8 cellular contexts compared by ENCODE assay signal in genomic region chr11:86182976-86183584, GRCh38.
DNase-seq lines count a peak whose midpoint lies in the region; ATAC-seq and TF ChIP-seq lines count a peak whose summit lies in the region.

No MANE protein-coding gene starts in this region.

- no peak overlapping the region for H3K4me3 ChIP-seq in CD8-positive, alpha-beta T cell (ENCODE audit: low read depth, low read length)
- no peak overlapping the region for H3K4me3 ChIP-seq in naive thymus-derived CD4-positive, alpha-beta T cell (ENCODE audit: low read length)
- no peak overlapping the region for H3K4me3 ChIP-seq in brain microvascular endothelial cell (ENCODE audit: low read depth, low read length)

- peak; percentile 74 for ATAC-seq in CD8-positive, alpha-beta T cell
- ATAC-seq in GM19452 (IDR thresholded peaks at IDR 0.05; ENCODE audit: unreplicated experiment) = peak; percentile 78
- ATAC-seq in HG03520 (IDR thresholded peaks at IDR 0.05; ENCODE audit: unreplicated experiment) = peak; percentile 64
- ATAC-seq in naive thymus-derived CD4-positive, alpha-beta T cell = peak; percentile 72
- no peak for ATAC-seq in left cardiac atrium

- no peaks in the 10 kb centered on the region for H3K4me1 Mint-ChIP-seq in CD8-positive, alpha-beta T cell (ENCODE audit: low read depth)
- H3K4me1 Mint-ChIP-seq in activated CD4-positive, alpha-beta memory T cell treated with anti-CD3 and anti-CD28 coated beads for 36 hours (ENCODE audit: low read depth) = peaks cover 9% of the 10 kb centered on the region
- H3K4me1 Mint-ChIP-seq in naive thymus-derived CD4-positive, alpha-beta T cell = peaks cover 0 to 14% (median 0%) of the 10 kb centered on the region in 7 donors

- peak in 6 of 7 experiments; percentile 25 to 63 (median 48) for DNase-seq in CD8-positive, alpha-beta T cell
- peak; percentile 84 for DNase-seq in activated CD4-positive, alpha-beta memory T cell treated with anti-CD3 and anti-CD28 coated beads for 36 hours
- peak in 1 of 9 donors; percentile 57 for DNase-seq in naive thymus-derived CD4-positive, alpha-beta T cell
- DNase-seq in brain microvascular endothelial cell (no peak), left cardiac atrium (no peak), posterior vena cava (ENCODE audit: low spot score) (no peak)

- intact Hi-C loops in CD8-positive, alpha-beta T cell (cut with DNase I, micrococcal nuclease) = no loop called here
- intact Hi-C loops in activated CD4-positive, alpha-beta memory T cell treated with anti-CD3 and anti-CD28 coated beads for 36 hours (cut with micrococcal nuclease) = no loop called here
- intact Hi-C loops in naive thymus-derived CD4-positive, alpha-beta T cell (cut with micrococcal nuclease) = no loop called here
- intact Hi-C loops in left cardiac atrium (cut with DNase I) = no loop called here
- intact Hi-C loops in posterior vena cava (cut with DNase I) = loop anchor here in 1 of 2 donors (5.0 kb wide), 1 partner anchor 141 kb away; no protein-coding TSS in a partner anchor

- no peaks in the 10 kb centered on the region for H3K4me1 ChIP-seq in CD8-positive, alpha-beta T cell (ENCODE audit: insufficient read depth, low read length)
- H3K4me1 ChIP-seq in naive thymus-derived CD4-positive, alpha-beta T cell (ENCODE audit: control insufficient read depth in 2 of 2, insufficient read depth in 2 of 2, low read length in 2 of 2) = no peaks in the 10 kb centered on the region

- H3K36me3 Mint-ChIP-seq in CD8-positive, alpha-beta T cell = no peaks in the 10 kb centered on the region
- H3K36me3 Mint-ChIP-seq in activated CD4-positive, alpha-beta memory T cell treated with anti-CD3 and anti-CD28 coated beads for 36 hours = no peaks in the 10 kb centered on the region
- H3K36me3 Mint-ChIP-seq in naive thymus-derived CD4-positive, alpha-beta T cell = peaks cover 0 to 7% (median 0%) of the 10 kb centered on the region in 5 donors

- POLR2A ChIA-PET in CD8-positive, alpha-beta T cell (lab: Charles Lee) = interaction anchor here (0.8 kb wide), 1 partner anchor 121 kb away, joined by 3 read pairs; no protein-coding TSS in a partner anchor
- POLR2A ChIA-PET in activated CD4-positive, alpha-beta memory T cell treated with anti-CD3 and anti-CD28 coated beads for 36 hours (lab: Charles Lee) = interaction anchor here (0.6 to 1.4 kb wide), 6 partner anchors 9 to 116 kb away, joined by 3 to 5 read pairs (median 4); no protein-coding TSS in a partner anchor
- POLR2A ChIA-PET in naive thymus-derived CD4-positive, alpha-beta T cell (lab: Charles Lee) = no interaction called here

- no peak for TF ChIP-seq CTCF in CD8-positive, alpha-beta T cell (IDR thresholded peaks at IDR 0.05)
- TF ChIP-seq CTCF in brain microvascular endothelial cell (IDR thresholded peaks at IDR 0.05; ENCODE audit: low read depth, low read length, missing control alignments) = no peak

- H3K9me3 ChIP-seq in CD8-positive, alpha-beta T cell (ENCODE audit: low read length) = no peaks in the 10 kb centered on the region
- no peaks in the 10 kb centered on the region for H3K9me3 ChIP-seq in naive thymus-derived CD4-positive, alpha-beta T cell (ENCODE audit: control insufficient read depth in 2 of 3, low read length in 3 of 3)

- H3K36me3 ChIP-seq in CD8-positive, alpha-beta T cell (ENCODE audit: insufficient read depth, low read length) = no peaks in the 10 kb centered on the region
- H3K36me3 ChIP-seq in naive thymus-derived CD4-positive, alpha-beta T cell (ENCODE audit: control insufficient read depth in 2 of 3, insufficient read depth in 3 of 3, low read length in 3 of 3) = no peaks in the 10 kb centered on the region
- H3K36me3 ChIP-seq in brain microvascular endothelial cell (replicated peaks) = no peaks in the 10 kb centered on the region

- H3K27ac ChIP-seq in CD8-positive, alpha-beta T cell (ENCODE audit: low read depth, low read length) = no peak overlapping the region
- no peak overlapping the region for H3K27ac ChIP-seq in naive thymus-derived CD4-positive, alpha-beta T cell (ENCODE audit: low read depth, low read length)
- no peak overlapping the region for H3K27ac ChIP-seq in brain microvascular endothelial cell

- CTCF ChIA-PET in CD8-positive, alpha-beta T cell (lab: Charles Lee) = interaction anchor here (0.7 to 1.4 kb wide), 2 partner anchors 141 to 296 kb away, joined by 3 to 4 read pairs; no protein-coding TSS in a partner anchor
- CTCF ChIA-PET in activated CD4-positive, alpha-beta memory T cell treated with anti-CD3 and anti-CD28 coated beads for 36 hours (lab: Charles Lee) = interaction anchor here (0.9 to 3.1 kb wide), 3 partner anchors 11 to 141 kb away, joined by 3 to 17 read pairs (median 5); no protein-coding TSS in a partner anchor
- CTCF ChIA-PET in naive thymus-derived CD4-positive, alpha-beta T cell (lab: Charles Lee) = no interaction called here

- no peak overlapping the region for H3K4me3 Mint-ChIP-seq in CD8-positive, alpha-beta T cell
- no peak overlapping the region for H3K4me3 Mint-ChIP-seq in activated CD4-positive, alpha-beta memory T cell treated with anti-CD3 and anti-CD28 coated beads for 36 hours
- H3K4me3 Mint-ChIP-seq in naive thymus-derived CD4-positive, alpha-beta T cell = no peak overlapping the region

- no peaks in the 10 kb centered on the region for H3K27me3 Mint-ChIP-seq in CD8-positive, alpha-beta T cell (ENCODE audit: low read depth)
- H3K27me3 Mint-ChIP-seq in activated CD4-positive, alpha-beta memory T cell treated with anti-CD3 and anti-CD28 coated beads for 36 hours = no peaks in the 10 kb centered on the region
- H3K27me3 Mint-ChIP-seq in naive thymus-derived CD4-positive, alpha-beta T cell = no peaks in the 10 kb centered on the region

- in situ Hi-C loops in brain microvascular endothelial cell (cut with HindIII; ENCODE audit: low pct_ligation_motif_present, low sequenced_read_pairs) = no loop called here

- no peak overlapping the region for H3K27ac Mint-ChIP-seq in CD8-positive, alpha-beta T cell
- H3K27ac Mint-ChIP-seq in activated CD4-positive, alpha-beta memory T cell treated with anti-CD3 and anti-CD28 coated beads for 36 hours = no peak overlapping the region
- no peak overlapping the region for H3K27ac Mint-ChIP-seq in naive thymus-derived CD4-positive, alpha-beta T cell

- no peaks in the 10 kb centered on the region for H3K9me3 Mint-ChIP-seq in CD8-positive, alpha-beta T cell
- H3K9me3 Mint-ChIP-seq in activated CD4-positive, alpha-beta memory T cell treated with anti-CD3 and anti-CD28 coated beads for 36 hours = no peaks in the 10 kb centered on the region
- peaks cover 0 to 3% (median 0%) of the 10 kb centered on the region in 11 donors for H3K9me3 Mint-ChIP-seq in naive thymus-derived CD4-positive, alpha-beta T cell

- no peaks in the 10 kb centered on the region for H3K27me3 ChIP-seq in CD8-positive, alpha-beta T cell (ENCODE audit: insufficient read depth, low read length)
- no peaks in the 10 kb centered on the region for H3K27me3 ChIP-seq in naive thymus-derived CD4-positive, alpha-beta T cell (ENCODE audit: control insufficient read depth in 2 of 2, insufficient read depth in 2 of 2, low read length in 2 of 2)
- H3K27me3 ChIP-seq in brain microvascular endothelial cell (replicated peaks) = no peaks in the 10 kb centered on the region

Comparison
In these comparisons a context has a peak if more than half of its experiments do, and no peak if none do; other contexts are left out.
1. ATAC-seq: peak in CD8-positive, alpha-beta T cell (single experiment), GM19452 (single experiment), HG03520 (single experiment) and naive thymus-derived CD4-positive, alpha-beta T cell (single experiment); none in left cardiac atrium (0 of 2).
2. DNase-seq: peak in CD8-positive, alpha-beta T cell (6 of 7) and activated CD4-positive, alpha-beta memory T cell treated with anti-CD3 and anti-CD28 coated beads for 36 hours (single experiment); none in brain microvascular endothelial cell (single experiment), left cardiac atrium (single experiment) and posterior vena cava (single experiment).